ENCODE assay signal across 11 cellular contexts in the genomic region with DNA sequence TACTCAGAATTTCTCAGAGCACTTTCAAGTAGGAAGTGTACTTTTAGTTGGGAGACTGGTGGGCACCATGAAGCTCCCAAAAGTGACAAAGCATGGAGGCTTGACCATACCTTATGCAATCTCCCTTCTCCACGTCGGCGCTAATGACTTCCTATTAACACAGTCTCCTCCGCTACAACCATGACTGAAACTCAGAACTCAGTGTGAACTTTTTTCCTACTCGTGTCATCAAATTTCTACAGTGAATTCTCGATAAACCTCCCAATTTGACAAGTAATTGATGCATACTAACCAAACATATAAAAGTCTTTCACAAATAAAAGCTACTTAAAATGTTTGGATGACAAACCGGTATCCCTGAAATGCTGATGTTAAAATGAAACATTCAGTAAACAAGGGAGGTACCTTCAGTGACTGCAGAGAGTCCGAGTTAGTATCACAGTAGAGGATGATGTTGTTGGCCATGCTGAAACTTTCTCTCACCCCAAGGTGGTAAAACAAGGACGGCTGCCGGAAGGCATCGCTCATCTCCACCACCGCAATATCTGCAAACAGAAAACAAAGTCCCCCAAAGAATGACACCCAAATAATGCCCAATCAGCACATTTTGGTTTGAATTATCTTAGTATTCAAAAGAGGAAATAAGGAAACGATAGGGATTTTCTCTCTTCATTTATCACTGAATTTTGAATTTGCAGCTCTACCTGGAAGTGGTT.
DNase-seq lines count a peak whose midpoint lies in the region; ATAC-seq, FAIRE-seq and TF ChIP-seq lines count a peak whose summit lies in the region.
"Had no signal": no experiment of that assay in that cellular context is flagged by ENCODE, and none has a peak within 500 bp of the region (broad histone marks: within the 10 kb centered on the region; RNA-seq: fewer than 3 reads in every experiment).

No MANE protein-coding gene starts in this region.

- no peaks in the 10 kb centered on the region for H3K27me3 Mint-ChIP-seq in activated naive CD4-positive, alpha-beta T cell treated with anti-CD3 and anti-CD28 coated beads, Interleukin-2, amount 10 ng/mL, durations not matched to agents 7 days and 5 days
- no peaks in the 10 kb centered on the region for H3K27me3 Mint-ChIP-seq in stimulated activated memory B cell treated with anti-CD40 and anti-IgM and Interleukin-4, amounts not matched to agents 10 μg/mL and 1 μg/mL and 100 μg/mL, for 72 hours
- no peaks in the 10 kb centered on the region for H3K27me3 Mint-ChIP-seq in naive thymus-derived CD8-positive, alpha-beta T cell

- no peak for TF ChIP-seq POLR2A in NB4 (IDR thresholded peaks at IDR 0.05; ENCODE audit: extremely low read depth, insufficient read length)

- FAIRE-seq in small intestine (lab: Jason Lieb, UNC), result no peak

- POLR2A ChIA-PET in naive thymus-derived CD8-positive, alpha-beta T cell (lab: Charles Lee), result no interaction called here

- H3K9me3 ChIP-seq in small intestine (ENCODE audit: control insufficient read depth, low read depth), result no peaks in the 10 kb centered on the region

- peaks cover 4 to 9% of the 10 kb centered on the region in 2 donors for H3K4me1 ChIP-seq in small intestine (ENCODE audit: control insufficient read depth in 2 of 2, insufficient read depth in 1 of 2, low read depth in 1 of 2, low read length in 1 of 2)
- H3K4me1 ChIP-seq: SJSA1 had no signal

- TF ChIP-seq CTCF in NB4 (IDR thresholded peaks at IDR 0.05; ENCODE audit: low read depth, low read length), result no peak

- no peaks in the 10 kb centered on the region for H3K27me3 ChIP-seq in small intestine (ENCODE audit: control insufficient read depth in 2 of 2, insufficient read depth in 2 of 2, low read length in 2 of 2)
- H3K27me3 ChIP-seq: SJSA1 had no signal

- no peak overlapping the region for H3K4me3 ChIP-seq in NB4 (ENCODE audit: low read depth, low read length)
- no peak overlapping the region for H3K4me3 ChIP-seq in small intestine (ENCODE audit: low read depth in 1 of 2, low read length in 2 of 2)
- H3K4me3 ChIP-seq: SJSA1 had no signal

- ATAC-seq in HG02610 (IDR thresholded peaks at IDR 0.05; ENCODE audit: unreplicated experiment), result peak; percentile 56
- ATAC-seq in stimulated activated memory B cell treated with anti-CD40 and anti-IgM and Interleukin-4, amounts not matched to agents 10 μg/mL and 1 μg/mL and 100 μg/mL, for 72 hours, result peak; percentile 74
- no peak for ATAC-seq in naive thymus-derived CD8-positive, alpha-beta T cell

- no peak overlapping the region for H3K27ac ChIP-seq in small intestine (ENCODE audit: low read depth in 1 of 2, low read length in 1 of 2)
- H3K27ac ChIP-seq: C4-2B, HL-60, SJSA1 had no signal

- WGBS in small intestine, 3 donors, result 74 to 93% (median 80%) methylated on average over 13 of the region's 13 CpGs

- peaks cover 44% of the 10 kb centered on the region for H3K36me3 Mint-ChIP-seq in activated naive CD4-positive, alpha-beta T cell treated with anti-CD3 and anti-CD28 coated beads, Interleukin-2, amount 10 ng/mL, durations not matched to agents 7 days and 5 days
- no peaks in the 10 kb centered on the region for H3K36me3 Mint-ChIP-seq in stimulated activated memory B cell treated with anti-CD40 and anti-IgM and Interleukin-4, amounts not matched to agents 10 μg/mL and 1 μg/mL and 100 μg/mL, for 72 hours
- H3K36me3 Mint-ChIP-seq in naive thymus-derived CD8-positive, alpha-beta T cell, result peaks cover 3 to 11% (median 7%) of the 10 kb centered on the region in 3 donors

- peaks cover 6% of the 10 kb centered on the region for H3K9me3 Mint-ChIP-seq in activated naive CD4-positive, alpha-beta T cell treated with anti-CD3 and anti-CD28 coated beads, Interleukin-2, amount 10 ng/mL, durations not matched to agents 7 days and 5 days
- H3K9me3 Mint-ChIP-seq in stimulated activated memory B cell treated with anti-CD40 and anti-IgM and Interleukin-4, amounts not matched to agents 10 μg/mL and 1 μg/mL and 100 μg/mL, for 72 hours, result no peaks in the 10 kb centered on the region
- H3K9me3 Mint-ChIP-seq in naive thymus-derived CD8-positive, alpha-beta T cell, result peaks cover 0 to 3% (median 0%) of the 10 kb centered on the region in 9 donors

- no peaks in the 10 kb centered on the region for H3K36me3 ChIP-seq in small intestine (ENCODE audit: control insufficient read depth in 2 of 2, insufficient read depth in 2 of 2, low read length in 2 of 2)

- CTCF ChIA-PET in activated naive CD4-positive, alpha-beta T cell treated with anti-CD3 and anti-CD28 coated beads, Interleukin-2, amount 10 ng/mL, durations not matched to agents 7 days and 5 days (lab: Charles Lee), result interaction anchor here (1.0 to 1.1 kb wide), 2 partner anchors 13 to 72 kb away, joined by 3 to 5 read pairs; a partner anchor contains a TSS

- DNase-seq in activated naive CD4-positive, alpha-beta T cell treated with anti-CD3 and anti-CD28 coated beads, Interleukin-2, amount 10 ng/mL, durations not matched to agents 7 days and 5 days, result no peak
- no peak for DNase-seq in activated naive CD4-positive, alpha-beta T cell treated with Interleukin-2 at 50 U/mL for 16 hours
- DNase-seq in NB4 (ENCODE audit: low read depth) (peak; percentile 26), KG1 (lab: John Stamatoyannopoulos, UW) (no peak), small intestine (no peak)
- no peak for DNase-seq in naive thymus-derived CD8-positive, alpha-beta T cell

- peaks cover 58% of the 10 kb centered on the region for H3K4me1 Mint-ChIP-seq in activated naive CD4-positive, alpha-beta T cell treated with anti-CD3 and anti-CD28 coated beads, Interleukin-2, amount 10 ng/mL, durations not matched to agents 7 days and 5 days
- H3K4me1 Mint-ChIP-seq in stimulated activated memory B cell treated with anti-CD40 and anti-IgM and Interleukin-4, amounts not matched to agents 10 μg/mL and 1 μg/mL and 100 μg/mL, for 72 hours, result peaks cover 65% of the 10 kb centered on the region
- peaks cover 4 to 64% (median 10%) of the 10 kb centered on the region in 4 donors for H3K4me1 Mint-ChIP-seq in naive thymus-derived CD8-positive, alpha-beta T cell

- H3K27ac Mint-ChIP-seq in activated naive CD4-positive, alpha-beta T cell treated with anti-CD3 and anti-CD28 coated beads, Interleukin-2, amount 10 ng/mL, durations not matched to agents 7 days and 5 days, result peak overlapping the region; percentile 76
- H3K27ac Mint-ChIP-seq in stimulated activated memory B cell treated with anti-CD40 and anti-IgM and Interleukin-4, amounts not matched to agents 10 μg/mL and 1 μg/mL and 100 μg/mL, for 72 hours, result peak overlapping the region; percentile 71
- H3K27ac Mint-ChIP-seq in naive thymus-derived CD8-positive, alpha-beta T cell, result peak overlapping the region in 1 of 10 donors; percentile 55

- H3K4me3 Mint-ChIP-seq in activated naive CD4-positive, alpha-beta T cell treated with anti-CD3 and anti-CD28 coated beads, Interleukin-2, amount 10 ng/mL, durations not matched to agents 7 days and 5 days, result no peak overlapping the region
- H3K4me3 Mint-ChIP-seq in stimulated activated memory B cell treated with anti-CD40 and anti-IgM and Interleukin-4, amounts not matched to agents 10 μg/mL and 1 μg/mL and 100 μg/mL, for 72 hours, result peak overlapping the region; percentile 60
- H3K4me3 Mint-ChIP-seq in naive thymus-derived CD8-positive, alpha-beta T cell, result peak overlapping the region in 1 of 10 donors; percentile 1

Comparison
In these comparisons a context has a peak if more than half of its experiments do, and no peak if none do; other contexts are left out.
1. ATAC-seq: peak in HG02610 (single experiment) and stimulated activated memory B cell treated with anti-CD40 and anti-IgM and Interleukin-4, amounts not matched to agents 10 μg/mL and 1 μg/mL and 100 μg/mL, for 72 hours (single experiment); none in naive thymus-derived CD8-positive, alpha-beta T cell (0 of 2).